In the genomic region with DNA sequence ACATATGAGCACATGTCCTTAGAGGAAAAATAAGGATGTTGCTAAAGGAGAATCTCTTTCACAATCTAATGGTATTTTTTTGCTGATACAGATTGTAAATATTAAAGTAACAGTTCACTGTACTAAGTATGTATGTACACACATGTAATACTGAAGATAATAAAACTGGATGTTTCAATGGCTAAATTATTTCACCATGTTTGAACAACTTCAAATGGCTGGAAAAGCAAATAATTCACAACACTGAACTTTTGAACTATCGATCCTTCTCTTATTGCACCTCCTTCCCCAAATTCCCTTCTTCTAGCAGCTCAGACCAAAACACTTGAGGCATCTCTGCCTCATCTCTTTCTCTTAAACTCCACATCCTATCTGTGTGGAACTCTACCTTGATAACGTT, we compare ENCODE assay signal across 1 cellular context.
TF ChIP-seq lines count a peak whose summit lies in the region.

No MANE protein-coding gene starts in this region.

TF ChIP-seq in HepG2, 621 proteins besides CTCF, POLR2A, EP300 and RAD21:
- TF ChIP-seq RERE (CRISPR knock-in tag; IDR thresholded peaks at IDR 0.05; ENCODE audit: low read depth) (0 out of 2 replicates have a peak, but pooled peaks have one; percentile 14), IKZF1 (IDR thresholded peaks at IDR 0.05) (no peak), U2AF2 (IDR thresholded peaks at IDR 0.05; ENCODE audit: low read depth, low read length) (no peak), ZNF652 (CRISPR knock-in tag; IDR thresholded peaks at IDR 0.05; ENCODE audit: borderline replicate concordance, low read depth) (no peak), NR2F1 (CRISPR knock-in tag; IDR thresholded peaks at IDR 0.05) (peak in 1 of 2 experiments; percentile 29; a peak in 1 of 4 replicates), GATAD2A (CRISPR knock-in tag; IDR thresholded peaks at IDR 0.05) (peak; percentile 44; the same call in 1 of the 2 replicates), FOXJ3 (CRISPR knock-in tag; IDR thresholded peaks at IDR 0.05; ENCODE audit: borderline replicate concordance) (peak; percentile 31; the same call in 1 of the 2 replicates), RBM39 (IDR thresholded peaks at IDR 0.05; ENCODE audit: low read depth, low read length, poor library complexity, severe bottlenecking) (no peak), BCLAF1 (IDR thresholded peaks at IDR 0.05) (no peak), THAP7 (CRISPR knock-in tag; IDR thresholded peaks at IDR 0.05) (no peak), NR2F6 (IDR thresholded peaks at IDR 0.05) (peak; percentile 54), NR2F6 (CRISPR knock-in tag; IDR thresholded peaks at IDR 0.05) (no peak), SP140L (CRISPR knock-in tag; IDR thresholded peaks at IDR 0.05; ENCODE audit: borderline replicate concordance) (no peak), HDAC1 (CRISPR knock-in tag; IDR thresholded peaks at IDR 0.05) (no peak), NCOA2 (CRISPR knock-in tag; IDR thresholded peaks at IDR 0.05) (peak; percentile 33; the same call in 1 of the 2 replicates), MED8 (CRISPR knock-in tag; IDR thresholded peaks at IDR 0.05; ENCODE audit: insufficient replicate concordance) (no peak), ISL2 (CRISPR knock-in tag; IDR thresholded peaks at IDR 0.05) (0 out of 2 replicates have a peak, but pooled peaks have one; percentile 23), RARA (CRISPR knock-in tag; IDR thresholded peaks at IDR 0.05) (peak; percentile 69; the same call in 1 of the 2 replicates), ONECUT2 (CRISPR knock-in tag; IDR thresholded peaks at IDR 0.05) (peak; percentile 92), ZNF333 (CRISPR knock-in tag; IDR thresholded peaks at IDR 0.05; ENCODE audit: borderline replicate concordance) (no peak), MAFF (IDR thresholded peaks at IDR 0.05; ENCODE audit: low read depth, low read length) (peak; percentile 56; the same call in 1 of the 2 replicates), ELF4 (CRISPR knock-in tag; IDR thresholded peaks at IDR 0.05; ENCODE audit: borderline replicate concordance) (no peak), ATAD3A (CRISPR knock-in tag; IDR thresholded peaks at IDR 0.05) (no peak), ZBTB42 (CRISPR knock-in tag; IDR thresholded peaks at IDR 0.05) (no peak), FOXA1 (IDR thresholded peaks at IDR 0.05) (no peak), FOXA1 (CRISPR knock-in tag; IDR thresholded peaks at IDR 0.05) (0 out of 2 replicates have a peak, but pooled peaks have one; percentile 19), HNF4A (CRISPR knock-in tag; IDR thresholded peaks at IDR 0.05) (peak; percentile 44), FOXA3 (CRISPR knock-in tag; IDR thresholded peaks at IDR 0.05) (peak; percentile 27; the same call in 1 of the 2 replicates), SOX6 (IDR thresholded peaks at IDR 0.05) (no peak), SOX6 (CRISPR knock-in tag; IDR thresholded peaks at IDR 0.05) (peak; percentile 16; the same call in 1 of the 2 replicates), NR3C1 (CRISPR knock-in tag; IDR thresholded peaks at IDR 0.05) (no peak), REL (CRISPR knock-in tag; conservative IDR thresholded peaks at IDR 0.05) (no peak)
- TF ChIP-seq, protein P1, sequence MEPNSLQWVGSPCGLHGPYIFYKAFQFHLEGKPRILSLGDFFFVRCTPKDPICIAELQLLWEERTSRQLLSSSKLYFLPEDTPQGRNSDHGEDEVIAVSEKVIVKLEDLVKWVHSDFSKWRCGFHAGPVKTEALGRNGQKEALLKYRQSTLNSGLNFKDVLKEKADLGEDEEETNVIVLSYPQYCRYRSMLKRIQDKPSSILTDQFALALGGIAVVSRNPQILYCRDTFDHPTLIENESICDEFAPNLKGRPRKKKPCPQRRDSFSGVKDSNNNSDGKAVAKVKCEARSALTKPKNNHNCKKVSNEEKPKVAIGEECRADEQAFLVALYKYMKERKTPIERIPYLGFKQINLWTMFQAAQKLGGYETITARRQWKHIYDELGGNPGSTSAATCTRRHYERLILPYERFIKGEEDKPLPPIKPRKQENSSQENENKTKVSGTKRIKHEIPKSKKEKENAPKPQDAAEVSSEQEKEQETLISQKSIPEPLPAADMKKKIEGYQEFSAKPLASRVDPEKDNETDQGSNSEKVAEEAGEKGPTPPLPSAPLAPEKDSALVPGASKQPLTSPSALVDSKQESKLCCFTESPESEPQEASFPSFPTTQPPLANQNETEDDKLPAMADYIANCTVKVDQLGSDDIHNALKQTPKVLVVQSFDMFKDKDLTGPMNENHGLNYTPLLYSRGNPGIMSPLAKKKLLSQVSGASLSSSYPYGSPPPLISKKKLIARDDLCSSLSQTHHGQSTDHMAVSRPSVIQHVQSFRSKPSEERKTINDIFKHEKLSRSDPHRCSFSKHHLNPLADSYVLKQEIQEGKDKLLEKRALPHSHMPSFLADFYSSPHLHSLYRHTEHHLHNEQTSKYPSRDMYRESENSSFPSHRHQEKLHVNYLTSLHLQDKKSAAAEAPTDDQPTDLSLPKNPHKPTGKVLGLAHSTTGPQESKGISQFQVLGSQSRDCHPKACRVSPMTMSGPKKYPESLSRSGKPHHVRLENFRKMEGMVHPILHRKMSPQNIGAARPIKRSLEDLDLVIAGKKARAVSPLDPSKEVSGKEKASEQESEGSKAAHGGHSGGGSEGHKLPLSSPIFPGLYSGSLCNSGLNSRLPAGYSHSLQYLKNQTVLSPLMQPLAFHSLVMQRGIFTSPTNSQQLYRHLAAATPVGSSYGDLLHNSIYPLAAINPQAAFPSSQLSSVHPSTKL (CRISPR knock-in tag; IDR thresholded peaks at IDR 0.05): peak; percentile 38; the same call in 1 of the 2 replicates
- TF ChIP-seq, protein P2, sequence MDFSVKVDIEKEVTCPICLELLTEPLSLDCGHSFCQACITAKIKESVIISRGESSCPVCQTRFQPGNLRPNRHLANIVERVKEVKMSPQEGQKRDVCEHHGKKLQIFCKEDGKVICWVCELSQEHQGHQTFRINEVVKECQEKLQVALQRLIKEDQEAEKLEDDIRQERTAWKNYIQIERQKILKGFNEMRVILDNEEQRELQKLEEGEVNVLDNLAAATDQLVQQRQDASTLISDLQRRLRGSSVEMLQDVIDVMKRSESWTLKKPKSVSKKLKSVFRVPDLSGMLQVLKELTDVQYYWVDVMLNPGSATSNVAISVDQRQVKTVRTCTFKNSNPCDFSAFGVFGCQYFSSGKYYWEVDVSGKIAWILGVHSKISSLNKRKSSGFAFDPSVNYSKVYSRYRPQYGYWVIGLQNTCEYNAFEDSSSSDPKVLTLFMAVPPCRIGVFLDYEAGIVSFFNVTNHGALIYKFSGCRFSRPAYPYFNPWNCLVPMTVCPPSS (IDR thresholded peaks at IDR 0.05): no peak
- TF ChIP-seq, protein P3, sequence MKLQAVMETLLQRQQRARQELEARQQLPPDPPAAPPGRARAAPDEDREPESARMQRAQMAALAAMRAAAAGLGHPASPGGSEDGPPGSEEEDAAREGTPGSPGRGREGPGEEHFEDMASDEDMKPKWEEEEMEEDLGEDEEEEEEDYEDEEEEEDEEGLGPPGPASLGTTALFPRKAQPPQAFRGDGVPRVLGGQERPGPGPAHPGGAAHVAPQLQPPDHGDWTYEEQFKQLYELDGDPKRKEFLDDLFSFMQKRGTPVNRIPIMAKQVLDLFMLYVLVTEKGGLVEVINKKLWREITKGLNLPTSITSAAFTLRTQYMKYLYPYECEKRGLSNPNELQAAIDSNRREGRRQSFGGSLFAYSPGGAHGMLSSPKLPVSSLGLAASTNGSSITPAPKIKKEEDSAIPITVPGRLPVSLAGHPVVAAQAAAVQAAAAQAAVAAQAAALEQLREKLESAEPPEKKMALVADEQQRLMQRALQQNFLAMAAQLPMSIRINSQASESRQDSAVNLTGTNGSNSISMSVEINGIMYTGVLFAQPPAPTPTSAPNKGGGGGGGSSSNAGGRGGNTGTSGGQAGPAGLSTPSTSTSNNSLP (IDR thresholded peaks at IDR 0.05; ENCODE audit: low read depth, low read length): peak; percentile 29; the same call in 1 of the 2 replicates
TF ChIP-seq in HepG2: peak in this region for 16.
